In genomic region chr6:26318459-26319404, GRCh38 we compare ENCODE assay signal across 19 cellular contexts. TPM values are rescaled to one million over a fixed set of nuclear protein-coding genes. Genes with fewer than 3 reads are reported as not detected.
DNase-seq lines count a peak whose midpoint lies in the region; ATAC-seq, FAIRE-seq and TF ChIP-seq lines count a peak whose summit lies in the region.
"Had no signal": no experiment of that assay in that cellular context is flagged by ENCODE, and none has a peak within 500 bp of the region (broad histone marks: within the 10 kb centered on the region; RNA-seq: fewer than 3 reads in every experiment).

No MANE protein-coding gene starts in this region.

- H3K4me1 ChIP-seq in HepG2 (ENCODE audit: insufficient read depth, low read length) (peaks cover 75% of the 10 kb centered on the region), right lobe of liver (no peaks in the 10 kb centered on the region), iPS-15b (ENCODE audit: control insufficient read depth, insufficient read depth, low read length) (no peaks in the 10 kb centered on the region), sigmoid colon (peaks cover 0 to 9% (median 4%) of the 10 kb centered on the region in 4 donors)
- H3K4me1 ChIP-seq: foreskin keratinocyte had no signal

- H3K4me2 ChIP-seq in HepG2 (ENCODE audit: low read depth, low read length) = peak overlapping the region; percentile 66

- DNase-seq in HepG2 (ENCODE audit: low spot score) (no peak), right lobe of liver (no peak), T-helper 17 cell (no peak), sigmoid colon (no peak), dedifferentiated amniotic fluid mesenchymal stem cell (ENCODE audit: extremely low spot score) (no peak)
- DNase-seq: ACHN; activated CD4-positive, alpha-beta T cell treated with anti-CD3 and anti-CD28 coated beads, Interleukin-2, amount 50 U/mL, for 48 hours; amygdala; CD8-positive, alpha-beta T cell; cerebellar nuclear complex; immature natural killer cell; natural killer cell; NCI-H524 treated with DMSO at 0.1 percent for 48 hours; stomach had no signal

- peak overlapping the region; percentile 4 for H3K4me3 Mint-ChIP-seq in T-helper 17 cell
- H3K4me3 Mint-ChIP-seq: CD8-positive, alpha-beta T cell; natural killer cell had no signal

- no peak overlapping the region for H3K9ac ChIP-seq in HepG2 (ENCODE audit: insufficient read depth, low read depth, low read length)
- no peak overlapping the region for H3K9ac ChIP-seq in iPS-15b (ENCODE audit: low read depth, low read length)

- TF ChIP-seq POLR2A in HepG2 (IDR thresholded peaks at IDR 0.05; ENCODE audit: insufficient read depth in 1 of 2, low read depth in 2 of 2, low read length in 2 of 2) (no peak), right lobe of liver (IDR thresholded peaks at IDR 0.05) (no peak), sigmoid colon (IDR thresholded peaks at IDR 0.05) (no peak)

- peaks cover 7% of the 10 kb centered on the region for H3K27me3 Mint-ChIP-seq in T-helper 17 cell

- POLR2A ChIA-PET in HepG2 (lab: Yijun Ruan, JAX) = interaction anchor here (1.0 kb wide), 1 partner anchor 195 kb away, joined by 4 read pairs; a partner anchor contains a TSS

- H4K20me1 ChIP-seq in HepG2 (ENCODE audit: insufficient read depth, low read length) = no peaks in the 10 kb centered on the region

- TF ChIP-seq CTCF in HepG2 (CRISPR knock-in tag; IDR thresholded peaks at IDR 0.05) (no peak), right lobe of liver (IDR thresholded peaks at IDR 0.05) (no peak), sigmoid colon (IDR thresholded peaks at IDR 0.05) (no peak)

- FAIRE-seq in HepG2 (lab: Jason Lieb, UNC) = no peak

- peak overlapping the region in 2 of 3 experiments; percentile 40 to 42; a peak in 4 of 6 replicates for H3K4me3 ChIP-seq in HepG2 (replicated peaks in 1 of 3; ENCODE audit: insufficient read depth in 1 of 3, low read depth in 2 of 3, low read length in 3 of 3)
- H3K4me3 ChIP-seq in right lobe of liver = no peak overlapping the region
- H3K4me3 ChIP-seq in iPS-15b (ENCODE audit: low read depth, low read length) = peak overlapping the region; percentile 77
- H3K4me3 ChIP-seq in sigmoid colon = no peak overlapping the region
- H3K4me3 ChIP-seq: lung, stomach had no signal

- H3K4me1 Mint-ChIP-seq in T-helper 17 cell = peaks cover 13% of the 10 kb centered on the region

- no peak overlapping the region for H3K27ac Mint-ChIP-seq in T-helper 17 cell
- H3K27ac Mint-ChIP-seq: CD8-positive, alpha-beta T cell; immature natural killer cell; natural killer cell had no signal

- CTCF ChIA-PET in HepG2 (lab: Yijun Ruan, JAX; ENCODE audit: low intra/inter-chr PET ratio, low total read pairs) = no interaction called here

- H3K36me3 Mint-ChIP-seq in T-helper 17 cell (ENCODE audit: low read depth) = no peaks in the 10 kb centered on the region
- H3K36me3 Mint-ChIP-seq: CD8-positive, alpha-beta T cell; immature natural killer cell; natural killer cell had no signal

- H3K27ac ChIP-seq in HepG2 (ENCODE audit: extremely low read length, insufficient read depth, low read length) = no peak overlapping the region
- no peak overlapping the region for H3K27ac ChIP-seq in right lobe of liver
- H3K27ac ChIP-seq in sigmoid colon = no peak overlapping the region
- H3K27ac ChIP-seq: foreskin keratinocyte, stomach had no signal

- intact Hi-C loops in HepG2 (cut with micrococcal nuclease; ENCODE audit: unreplicated experiment) = loop anchor here (10.0 kb wide), 1 partner anchor 254 kb away; no protein-coding TSS in a partner anchor
- intact Hi-C loops in right lobe of liver (cut with DNase I) = no loop called here
- intact Hi-C loops in sigmoid colon (cut with DNase I) = no loop called here

- in situ Hi-C loops in HepG2 (cut with HindIII; ENCODE audit: extremely low pct_ligation_motif_present, low pct_unique_long_range_greater_than_20kb) = loop anchor here (10.0 to 25.0 kb wide), 2 partner anchors 144 to 1194 kb away; no protein-coding TSS in a partner anchor

- BruUV-seq in HepG2 (replicated peaks; lab: Mats Ljungman, UMichigan) = no TSS peak

- H3K79me2 ChIP-seq in HepG2 (ENCODE audit: insufficient read depth, low read length) = no peaks in the 10 kb centered on the region

- TF ChIP-seq EP300 in HepG2 (IDR thresholded peaks at IDR 0.05; ENCODE audit: low read depth in 2 of 2, low read length in 2 of 2) (no peak), HepG2 (CRISPR knock-in tag; IDR thresholded peaks at IDR 0.05; ENCODE audit: borderline replicate concordance) (no peak), sigmoid colon (IDR thresholded peaks at IDR 0.05) (no peak)

- H3K9me3 ChIP-seq in HepG2 (ENCODE audit: low read length) (no peaks in the 10 kb centered on the region), right lobe of liver (no peaks in the 10 kb centered on the region), T-helper 17 cell (ENCODE audit: control insufficient read depth, low read length, poor library complexity, severe bottlenecking) (no peaks in the 10 kb centered on the region), iPS-15b (ENCODE audit: control insufficient read depth, insufficient read depth, low read length) (no peaks in the 10 kb centered on the region), sigmoid colon (no peaks in the 10 kb centered on the region)
- H3K9me3 ChIP-seq: stomach had no signal

- no peak for TF ChIP-seq RAD21 in HepG2 (CRISPR knock-in tag; IDR thresholded peaks at IDR 0.05)

- 61% methylated on average over 21 of the region's 21 CpGs for WGBS in HepG2 (ENCODE audit: low lambda C conversion rate)
- WGBS in right lobe of liver (ENCODE audit: insufficient coverage, low coverage, low lambda C conversion rate, missing lambda C conversion rate) = 47% methylated on average over 21 of the region's 21 CpGs
- WGBS in sigmoid colon, 2 donors = 67 to 69% methylated on average over 21 of the region's 21 CpGs

- ATAC-seq in HepG2 (no peak), right lobe of liver (no peak), T-helper 17 cell (no peak), GM19452 (IDR thresholded peaks at IDR 0.05; ENCODE audit: unreplicated experiment) (no peak), HG03159 (IDR thresholded peaks at IDR 0.05; ENCODE audit: unreplicated experiment) (no peak)
- ATAC-seq: CD8-positive, alpha-beta T cell; foreskin keratinocyte; natural killer cell had no signal

- H3K36me3 ChIP-seq in HepG2 (replicated peaks in 1 of 2; ENCODE audit: control insufficient read depth in 1 of 2, insufficient read depth in 2 of 2, low read length in 2 of 2) = no peaks in the 10 kb centered on the region
- H3K36me3 ChIP-seq in right lobe of liver = no peaks in the 10 kb centered on the region
- no peaks in the 10 kb centered on the region for H3K36me3 ChIP-seq in iPS-15b (ENCODE audit: control insufficient read depth, insufficient read depth, low read length)
- H3K36me3 ChIP-seq in sigmoid colon = no peaks in the 10 kb centered on the region
- H3K36me3 ChIP-seq: stomach had no signal

- no peak overlapping the region for H2AFZ ChIP-seq in HepG2 (ENCODE audit: low read length)

- H3K27me3 ChIP-seq in HepG2 (ENCODE audit: control insufficient read depth in 1 of 2, insufficient read depth in 2 of 2, low read length in 2 of 2) (no peaks in the 10 kb centered on the region; a peak in 1 of 5 replicates), right lobe of liver (peaks cover 0 to 7% of the 10 kb centered on the region in 2 donors), iPS-15b (ENCODE audit: control insufficient read depth, insufficient read depth, low read length) (peaks cover 6% of the 10 kb centered on the region), sigmoid colon (peaks cover 23 to 59% (median 43%) of the 10 kb centered on the region in 3 donors)
- H3K27me3 ChIP-seq: foreskin keratinocyte had no signal

RNA-seq across cellular contexts. Expression of gene BTN3A2, which starts 46.3 kb away (rescaled TPM):
- total RNA-seq in HepG2 (2016; rRNA removed; fragmentation: Illumina TruSeq; extraction: Trizol) (18.9 and 21.3 TPM in 2 replicates), right lobe of liver (10 to 100 TPM in 5 of 6 experiments, 1 to 10 TPM in 1; 7.7 to 21.6 (median 15.4) TPM), T-helper 17 cell (100 to 1,000 TPM; 115 to 147 TPM), sigmoid colon (10 to 100 TPM in 3 of 4 donors, 1 to 10 TPM in 1; 7.2 to 12.1 (median 11.7) TPM)
- total RNA-seq in HepG2 (2016; cell fraction: cytosol; rRNA removed; fragmentation: Illumina TruSeq; extraction: Trizol; ENCODE audit: low read depth) = 3.4 and 4.3 TPM in 2 replicates
- total RNA-seq in HepG2 (2016; cell fraction: insoluble cytoplasmic fraction; rRNA removed; fragmentation: Illumina TruSeq; extraction: Trizol) = 17.8 and 20.4 TPM in 2 replicates
- total RNA-seq in HepG2 (2016; cell fraction: membrane; rRNA removed; fragmentation: Illumina TruSeq; extraction: Trizol) = 13.3 and 13.9 TPM in 2 replicates
- 16.6 and 20.6 TPM in 2 replicates for total RNA-seq in HepG2 (2016; cell fraction: nucleus; rRNA removed; fragmentation: Illumina TruSeq; extraction: Trizol)
- polyA plus RNA-seq in HepG2 (2011; rRNA removed) (36.2 and 36.3 TPM in 2 replicates), sigmoid colon (10 to 100 TPM; 14.8 to 52.7 (median 15.0) TPM)
- polyA plus RNA-seq in HepG2 (2011; cell fraction: cytosol; rRNA removed) = 28.2 and 31.2 TPM in 2 replicates
- polyA plus RNA-seq in HepG2 (2011; cell fraction: nucleus; rRNA removed) = 36.5 and 54.5 TPM in 2 replicates
- polyA plus RNA-seq in HepG2 (2012) = 22.7 and 24.1 TPM in 2 replicates
- 3.2 and 3.3 TPM in 2 replicates for polyA plus RNA-seq in HepG2 (2016; cell fraction: cytosol; fragmentation: Illumina TruSeq; extraction: Trizol; ENCODE audit: low read depth)
- polyA plus RNA-seq in HepG2 (2016; cell fraction: insoluble cytoplasmic fraction; fragmentation: Illumina TruSeq; extraction: Trizol; ENCODE audit: low read depth) = 14.2 and 14.4 TPM in 2 replicates
- polyA plus RNA-seq in HepG2 (2016; cell fraction: membrane; fragmentation: Illumina TruSeq; extraction: Trizol; ENCODE audit: low read depth) = 8.3 and 9.3 TPM in 2 replicates
- 33.8 and 37.9 TPM in 2 replicates for polyA plus RNA-seq in HepG2 (2016; cell fraction: nucleus; fragmentation: Illumina TruSeq; extraction: Trizol; ENCODE audit: insufficient read depth, low read depth)
- 35.9 and 51.8 TPM in 2 replicates for polyA minus RNA-seq in HepG2 (2011; rRNA and poly(A)+ RNA removed; ENCODE audit: low replicate concordance)
- polyA minus RNA-seq in HepG2 (2011; cell fraction: cytosol; rRNA and poly(A)+ RNA removed) = 12.0 and 17.2 TPM in 2 replicates
- polyA minus RNA-seq in HepG2 (2011; cell fraction: nucleus; rRNA and poly(A)+ RNA removed) = 21.9 and 35.8 TPM in 2 replicates

Comparison
In these comparisons a context has a peak if more than half of its experiments do, and no peak if none do; other contexts are left out.
1. H3K4me3 ChIP-seq: peak in HepG2 (2 of 3) and iPS-15b (single experiment); none in right lobe of liver (0 of 3) and sigmoid colon (0 of 4).